Comparison of ENCODE assay signal across 8 cellular contexts in genomic region chr12:106248849-106249371, GRCh38. TPM values are rescaled to one million over a fixed set of nuclear protein-coding genes. Genes with fewer than 3 reads are reported as not detected.
DNase-seq lines count a peak whose midpoint lies in the region; ATAC-seq and TF ChIP-seq lines count a peak whose summit lies in the region.

No MANE protein-coding gene starts in this region.

- no peak for TF ChIP-seq CTCF in GM13977 (IDR thresholded peaks at IDR 0.05; ENCODE audit: extremely low read depth, insufficient read depth, missing control alignments)
- TF ChIP-seq CTCF in astrocyte of the spinal cord (IDR thresholded peaks at IDR 0.05; ENCODE audit: low read depth, low read length), result no peak

- peak; percentile 44 for DNase-seq in GM13977 (ENCODE audit: low spot score)
- peak; percentile 12 for DNase-seq in RPMI7951 (ENCODE audit: low read depth)
- DNase-seq in astrocyte of the spinal cord (ENCODE audit: low read depth, low spot score), result peak; percentile 43
- DNase-seq in iris pigment epithelial cell (ENCODE audit: low read depth), result peak; percentile 78
- peak; percentile 42 for DNase-seq in stimulated activated CD4-positive, alpha-beta T cell treated with anti-CD3 and anti-CD28 coated beads, Interleukin-4, amount 100 ng/mL, for 1 hour
- DNase-seq in GM19238 (ENCODE audit: insufficient read length, low spot score), result no peak
- no peak for DNase-seq in retina

- ATAC-seq in GM18867 (IDR thresholded peaks at IDR 0.05; ENCODE audit: unreplicated experiment), result no peak

- peak overlapping the region; percentile 63 for H3K4me3 ChIP-seq in astrocyte of the spinal cord (ENCODE audit: low read depth, low read length)

- in situ Hi-C loops in GM13977 (cut with MboI; ENCODE audit: low pct_unique_long_range_greater_than_20kb, low sequenced_read_pairs, unreplicated experiment) (no loop called here), astrocyte of the spinal cord (cut with HindIII; ENCODE audit: low sequenced_read_pairs) (no loop called here)

RNA-seq across cellular contexts. Expression of gene CKAP4, which starts 1.1 kb away (rescaled TPM):
- 61.0 and 67.1 TPM in 2 replicates for total RNA-seq in RPMI7951 (2014; rRNA removed; shearing (Covaris generic))

RNA-seq across cellular contexts. Expression of gene TCP11L2, which starts 53.6 kb away (rescaled TPM):
- total RNA-seq in RPMI7951 (2014; rRNA removed; shearing (Covaris generic)), result 3.4 and 5.5 TPM in 2 replicates

Comparison
In these comparisons a context has a peak if more than half of its experiments do, and no peak if none do; other contexts are left out.
1. DNase-seq: peak in GM13977 (single experiment), RPMI7951 (single experiment), astrocyte of the spinal cord (single experiment), iris pigment epithelial cell (single experiment) and stimulated activated CD4-positive, alpha-beta T cell treated with anti-CD3 and anti-CD28 coated beads, Interleukin-4, amount 100 ng/mL, for 1 hour (single experiment); none in GM19238 (single experiment) and retina (single experiment).